8 cellular contexts compared by ENCODE assay signal in the genomic region with DNA sequence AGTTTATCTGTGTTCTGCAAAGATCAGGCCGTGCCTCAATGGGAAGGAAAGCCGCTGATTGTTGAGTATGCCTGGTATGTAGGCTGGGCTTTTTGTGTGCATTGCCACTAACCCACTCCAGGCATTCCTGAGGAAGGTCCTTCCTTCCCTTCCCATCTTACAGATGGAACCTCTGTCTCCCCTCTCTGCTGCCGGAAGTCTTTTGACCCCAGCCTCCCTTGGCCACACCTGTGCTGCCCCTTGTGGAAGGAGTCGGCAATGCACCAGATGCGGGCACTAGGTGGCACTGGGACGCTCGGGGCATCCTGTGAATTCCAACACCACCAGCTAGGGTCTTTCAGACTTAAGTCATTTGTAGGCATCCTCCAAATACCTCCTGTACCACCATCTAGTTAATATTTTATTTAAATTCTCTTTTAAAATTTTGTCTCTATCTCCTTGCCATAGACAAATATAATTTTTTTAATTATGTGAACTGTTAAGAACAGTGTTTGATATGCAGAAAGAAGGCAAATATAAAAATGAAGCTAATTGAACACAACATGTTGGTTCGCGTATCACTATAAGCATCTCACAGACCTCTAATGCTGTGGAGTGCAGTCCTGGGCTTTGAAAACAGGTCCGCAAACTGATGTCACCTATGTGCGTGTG.
DNase-seq lines count a peak whose midpoint lies in the region; ATAC-seq, FAIRE-seq and TF ChIP-seq lines count a peak whose summit lies in the region.

No MANE protein-coding gene starts in this region.

- intact Hi-C loops in testis (cut with DNase I; ENCODE audit: low total_unique reads): no loop called here

- H3K9me3 ChIP-seq in testis: no peaks in the 10 kb centered on the region

- ATAC-seq in HG03097 (IDR thresholded peaks at IDR 0.05; ENCODE audit: low FRiP score, unreplicated experiment): no peak

- H3K27me3 ChIP-seq in bronchial epithelial cell (ENCODE audit: control insufficient read depth, insufficient read depth, low read length): no peaks in the 10 kb centered on the region
- no peaks in the 10 kb centered on the region for H3K27me3 ChIP-seq in testis

- no peak overlapping the region for H3K27ac Mint-ChIP-seq in HFFc6

- DNase-seq in Ammon's horn (ENCODE audit: low spot score) (peak; percentile 26), HFFc6 (no peak), bronchial epithelial cell (ENCODE audit: low read depth) (no peak), midbrain (lab: John Stamatoyannopoulos, UW) (peak; percentile 4), testis (peak; percentile 38), NCI-H2081 treated with DMSO at 0.1 percent for 48 hours (lab: John Stamatoyannopoulos, UW) (no peak)

- no peaks in the 10 kb centered on the region for H3K4me1 ChIP-seq in testis

- H3K4me1 Mint-ChIP-seq in HFFc6 (ENCODE audit: low read depth): peaks cover 21% of the 10 kb centered on the region

- H3K4me3 Mint-ChIP-seq in HFFc6: no peak overlapping the region

- TF ChIP-seq CTCF in HFFc6 (IDR thresholded peaks at IDR 0.05) (peak; percentile 84), WI38 (IDR thresholded peaks at IDR 0.05; ENCODE audit: low read depth, low read length) (peak; percentile 69), bronchial epithelial cell (IDR thresholded peaks at IDR 0.05; ENCODE audit: insufficient read depth, low read length, severe bottlenecking) (peak; percentile 73), testis (IDR thresholded peaks at IDR 0.05) (peak in 2 of 3 experiments; percentile 58 to 67)

- 78 to 80% methylated on average over 11 of the region's 11 CpGs for WGBS in testis, 2 donors

- no peak overlapping the region for H3K4me3 ChIP-seq in WI38 (ENCODE audit: low read depth, low read length)
- no peak overlapping the region for H3K4me3 ChIP-seq in bronchial epithelial cell (ENCODE audit: low read depth, low read length)
- no peak overlapping the region for H3K4me3 ChIP-seq in testis

- no peaks in the 10 kb centered on the region; the same call in 1 of the 2 replicates for H3K27me3 Mint-ChIP-seq in HFFc6 (ENCODE audit: insufficient read depth)

- no peak for TF ChIP-seq POLR2A in testis (IDR thresholded peaks at IDR 0.05)

- H3K9me3 Mint-ChIP-seq in HFFc6: no peaks in the 10 kb centered on the region

- peak; percentile 50 for FAIRE-seq in bronchial epithelial cell (lab: Jason Lieb, UNC)

- no peaks in the 10 kb centered on the region for H3K36me3 ChIP-seq in bronchial epithelial cell (ENCODE audit: control insufficient read depth, insufficient read depth, low read length)
- H3K36me3 ChIP-seq in testis (ENCODE audit: low read depth, missing control alignments): no peaks in the 10 kb centered on the region

- H3K36me3 Mint-ChIP-seq in HFFc6 (ENCODE audit: low read depth): peaks cover 15% of the 10 kb centered on the region

- no peak overlapping the region for H3K27ac ChIP-seq in testis

Comparison
In these comparisons a context has a peak if more than half of its experiments do, and no peak if none do; other contexts are left out.
1. DNase-seq: peak in Ammon's horn (single experiment), midbrain (single experiment) and testis (single experiment); none in HFFc6 (single experiment), bronchial epithelial cell (single experiment) and NCI-H2081 treated with DMSO at 0.1 percent for 48 hours (single experiment).
2. Peak in every context shown above with its lines, with median percentiles within 50 percentile points of each other: CTCF ChIP-seq.